Comparison of ENCODE assay signal across 12 cellular contexts in the genomic region with DNA sequence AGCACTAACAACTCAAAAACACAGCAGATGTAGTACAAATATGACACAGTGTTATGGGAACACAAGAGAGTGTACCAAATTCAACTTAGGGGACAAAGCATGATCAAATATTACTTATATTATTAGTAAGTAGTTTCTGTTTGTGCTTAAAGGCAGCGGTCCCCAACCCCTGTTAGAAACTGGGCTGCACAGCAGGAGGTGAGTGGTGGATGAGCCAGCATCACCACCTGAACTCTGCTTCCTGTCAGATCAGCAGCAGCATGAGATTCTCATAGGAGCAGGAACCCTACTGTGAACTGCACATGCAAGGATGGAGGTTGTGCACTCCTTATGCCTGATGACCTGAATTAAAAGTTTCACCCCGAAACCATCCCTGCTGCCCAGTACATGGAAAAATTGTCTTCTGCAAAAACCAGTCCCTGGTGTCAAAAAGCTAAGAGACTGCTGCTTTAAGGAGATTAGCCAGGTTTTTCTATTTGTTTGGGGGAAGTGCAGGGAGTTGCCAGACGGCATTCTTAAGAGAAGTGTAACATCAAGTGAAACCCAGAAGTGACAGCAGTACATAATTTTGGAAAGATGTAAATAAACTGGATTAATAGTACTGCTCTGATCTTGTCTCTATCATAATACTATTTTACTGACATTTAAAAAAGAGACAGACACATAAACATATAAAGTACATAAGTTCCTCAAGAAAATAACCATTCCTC. TPM values are rescaled to one million over a fixed set of nuclear protein-coding genes. Genes with fewer than 3 reads are reported as not detected.
DNase-seq lines count a peak whose midpoint lies in the region; ATAC-seq and TF ChIP-seq lines count a peak whose summit lies in the region.
"Had no signal": no experiment of that assay in that cellular context is flagged by ENCODE, and none has a peak within 500 bp of the region (broad histone marks: within the 10 kb centered on the region; RNA-seq: fewer than 3 reads in every experiment).

No MANE protein-coding gene starts in this region.

- no peak overlapping the region for H2AFZ ChIP-seq in MM.1S (ENCODE audit: low read length)
- H2AFZ ChIP-seq: GM23338 had no signal

- no peaks in the 10 kb centered on the region; the same call in 1 of the 2 replicates for H3K36me3 ChIP-seq in MM.1S (replicated peaks; ENCODE audit: insufficient read depth, low read length)
- H3K36me3 ChIP-seq in left lung: peaks cover 0 to 87% of the 10 kb centered on the region in 2 donors

- H3K27ac ChIP-seq in MM.1S (ENCODE audit: low read length) (peak overlapping the region; percentile 65; the same call in 1 of the 2 replicates), left lung (no peak overlapping the region)

- H3K9me2 ChIP-seq in MM.1S (replicated peaks; ENCODE audit: insufficient read depth, low read length): no peaks in the 10 kb centered on the region

- peaks cover 57% of the 10 kb centered on the region for H3K36me3 Mint-ChIP-seq in activated CD4-positive, alpha-beta T cell treated with anti-CD3 and anti-CD28 coated beads, Interleukin-2, amount 10 ng/mL, durations not matched to agents 24 days and 14 days (ENCODE audit: low read depth)

- H3K9me3 Mint-ChIP-seq in activated CD4-positive, alpha-beta T cell treated with anti-CD3 and anti-CD28 coated beads, Interleukin-2, amount 10 ng/mL, durations not matched to agents 24 days and 14 days: no peaks in the 10 kb centered on the region
- H3K9me3 Mint-ChIP-seq: GM23338 had no signal

- peaks cover 33% of the 10 kb centered on the region for H3K79me2 ChIP-seq in MM.1S (ENCODE audit: low read length)

- peaks cover 32% of the 10 kb centered on the region for H3K4me1 Mint-ChIP-seq in activated CD4-positive, alpha-beta T cell treated with anti-CD3 and anti-CD28 coated beads, Interleukin-2, amount 10 ng/mL, durations not matched to agents 24 days and 14 days
- H3K4me1 Mint-ChIP-seq: GM23338 had no signal

- H3K4me1 ChIP-seq in MM.1S (ENCODE audit: low read length) (peaks cover 12% of the 10 kb centered on the region), left lung (no peaks in the 10 kb centered on the region)

- intact Hi-C loops in activated CD4-positive, alpha-beta T cell treated with anti-CD3 and anti-CD28 coated beads, Interleukin-2, amount 10 ng/mL, durations not matched to agents 24 days and 14 days (cut with micrococcal nuclease): no loop called here
- intact Hi-C loops in left lung (cut with DNase I): no loop called here

- no peaks in the 10 kb centered on the region for H3K27me3 Mint-ChIP-seq in activated CD4-positive, alpha-beta T cell treated with anti-CD3 and anti-CD28 coated beads, Interleukin-2, amount 10 ng/mL, durations not matched to agents 24 days and 14 days

- H3K27me3 ChIP-seq in MM.1S (replicated peaks; ENCODE audit: insufficient read depth, low read length) (no peaks in the 10 kb centered on the region), left lung (no peaks in the 10 kb centered on the region)

- H3K4me2 ChIP-seq in MM.1S (ENCODE audit: low read depth, low read length): peak overlapping the region; percentile 22; the same call in 1 of the 2 replicates
- H3K4me2 ChIP-seq: GM23338 had no signal

- ATAC-seq in GM21786 (IDR thresholded peaks at IDR 0.05; ENCODE audit: unreplicated experiment): peak; percentile 72
- ATAC-seq in left lung: peak; percentile 46
- ATAC-seq: GM23338 had no signal

- H3K27ac Mint-ChIP-seq in activated CD4-positive, alpha-beta T cell treated with anti-CD3 and anti-CD28 coated beads, Interleukin-2, amount 10 ng/mL, durations not matched to agents 24 days and 14 days: peak overlapping the region; percentile 57

- H3K9me3 ChIP-seq in MM.1S (replicated peaks; ENCODE audit: insufficient read depth, low read length) (no peaks in the 10 kb centered on the region), left lung (no peaks in the 10 kb centered on the region)

- DNase-seq in activated CD4-positive, alpha-beta T cell treated with anti-CD3 and anti-CD28 coated beads, Interleukin-2, amount 10 ng/mL, durations not matched to agents 24 days and 14 days: peak; percentile 63
- DNase-seq in activated CD4-positive, alpha-beta T cell treated with anti-CD3 and anti-CD28 coated beads for 1 hour: no peak
- peak; percentile 54 for DNase-seq in MM.1S
- DNase-seq in left lung: no peak
- no peak for DNase-seq in NCI-H1048 (lab: John Stamatoyannopoulos, UW)
- no peak for DNase-seq in SKM-1 treated with dmso at 0.1 percent for 144 hours (lab: John Stamatoyannopoulos, UW; ENCODE audit: unreplicated experiment)
- no peak for DNase-seq in NCI-H446 (lab: John Stamatoyannopoulos, UW)
- DNase-seq: activated gamma-delta T cell treated with Interleukin-2 at 50 U/mL for 16 hours, NCI-H526 treated with DMSO at 0.1 percent for 48 hours, nucleus accumbens had no signal

- H3K9ac ChIP-seq in MM.1S (ENCODE audit: low read length): no peak overlapping the region

- H3K4me3 ChIP-seq in MM.1S (ENCODE audit: low read length) (no peak overlapping the region), left lung (no peak overlapping the region)
- H3K4me3 ChIP-seq: GM23338 had no signal

- no peaks in the 10 kb centered on the region for H4K20me1 ChIP-seq in MM.1S (ENCODE audit: insufficient read depth, low read length)

- peaks cover 13% of the 10 kb centered on the region for H3F3A ChIP-seq in MM.1S (ENCODE audit: insufficient read depth, low read length)

- H3K4me3 Mint-ChIP-seq in activated CD4-positive, alpha-beta T cell treated with anti-CD3 and anti-CD28 coated beads, Interleukin-2, amount 10 ng/mL, durations not matched to agents 24 days and 14 days: no peak overlapping the region
- H3K4me3 Mint-ChIP-seq: GM23338 had no signal

- no peak for TF ChIP-seq CTCF in MM.1S (IDR thresholded peaks at IDR 0.05; ENCODE audit: low read length)
- no peak for TF ChIP-seq CTCF in left lung (IDR thresholded peaks at IDR 0.05)

RNA-seq across cellular contexts. Expression of a gene that starts 26.7 kb away (rescaled TPM):
- total RNA-seq in activated CD4-positive, alpha-beta T cell treated with anti-CD3 and anti-CD28 coated beads, Interleukin-2, amount 10 ng/mL, durations not matched to agents 24 days and 14 days: 42.6 and 43.4 TPM in 2 replicates
- total RNA-seq in left lung: 10 to 100 TPM; 26.0 to 28.8 TPM

Comparison
In these comparisons a context has a peak if more than half of its experiments do, and no peak if none do; other contexts are left out.
1. DNase-seq: peak in activated CD4-positive, alpha-beta T cell treated with anti-CD3 and anti-CD28 coated beads, Interleukin-2, amount 10 ng/mL, durations not matched to agents 24 days and 14 days (single experiment) and MM.1S (single experiment); none in activated CD4-positive, alpha-beta T cell treated with anti-CD3 and anti-CD28 coated beads for 1 hour (single experiment), left lung (0 of 2), NCI-H1048 (single experiment), SKM-1 treated with dmso at 0.1 percent for 144 hours (single experiment) and NCI-H446 (0 of 2).